ENCODE assay signal across 11 cellular contexts in the genomic region with DNA sequence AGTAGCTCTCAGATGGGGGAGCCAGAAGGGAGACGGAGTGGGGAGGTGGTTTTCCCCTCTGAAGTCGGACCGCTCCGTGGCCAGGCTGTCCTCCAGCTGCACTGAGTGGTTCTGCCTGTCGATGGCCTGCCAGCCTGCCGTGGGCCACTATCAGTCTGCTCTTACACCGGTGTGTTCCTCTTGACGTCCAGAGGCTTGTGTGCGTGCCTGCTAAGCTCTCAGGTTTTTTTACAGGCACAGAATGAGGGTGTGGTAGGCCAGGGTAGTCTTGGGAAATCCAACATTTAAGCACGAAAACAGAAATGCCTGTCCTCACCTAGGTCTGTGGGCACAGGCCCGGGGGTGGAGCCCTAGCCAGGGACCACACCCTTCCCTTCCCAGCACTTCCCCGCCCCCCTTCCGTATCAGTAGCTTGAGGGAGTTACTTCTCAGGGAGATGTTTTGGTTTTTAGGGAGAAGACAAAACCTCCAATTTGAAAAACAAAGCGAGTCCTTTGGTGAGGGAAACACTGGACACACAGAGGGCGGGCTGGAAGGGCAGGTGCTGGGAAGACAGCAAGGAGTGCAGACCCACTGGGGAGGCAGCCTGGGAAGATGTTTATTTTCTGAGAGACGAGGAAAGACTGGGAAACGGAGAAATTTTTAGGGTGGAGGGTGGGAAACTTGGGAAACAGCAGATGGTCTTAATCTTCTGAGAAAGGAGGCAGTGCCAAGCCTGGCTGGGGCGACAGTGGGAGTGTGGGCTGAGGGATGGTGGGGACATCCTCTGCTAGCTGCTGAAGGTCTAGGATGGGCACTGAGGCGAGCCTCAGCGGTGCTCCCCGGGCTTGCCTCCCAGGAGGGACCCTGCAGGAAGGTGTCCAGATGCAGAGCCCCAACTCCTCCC.
DNase-seq lines count a peak whose midpoint lies in the region; ATAC-seq, FAIRE-seq and TF ChIP-seq lines count a peak whose summit lies in the region.
"Had no signal": no experiment of that assay in that cellular context is flagged by ENCODE, and none has a peak within 500 bp of the region (broad histone marks: within the 10 kb centered on the region; RNA-seq: fewer than 3 reads in every experiment).

No MANE protein-coding gene starts in this region.

- no peaks in the 10 kb centered on the region for H3K9me1 ChIP-seq in endothelial cell of umbilical vein (replicated peaks; ENCODE audit: control insufficient read depth, extremely low read depth, insufficient read depth, low read length)

- H3K79me2 ChIP-seq in endothelial cell of umbilical vein (ENCODE audit: control insufficient read depth, insufficient read depth, low read length), result no peaks in the 10 kb centered on the region

- H3K27ac ChIP-seq in breast epithelium (peak overlapping the region in 1 of 2 donors; percentile 82), endothelial cell of umbilical vein (ENCODE audit: insufficient read depth, low read depth, low read length) (no peak overlapping the region), aorta (ENCODE audit: low read depth in 1 of 2, low read length in 2 of 2) (no peak overlapping the region)

- peak overlapping the region; percentile 14 for H2AFZ ChIP-seq in endothelial cell of umbilical vein (ENCODE audit: low read depth, low read length)

- DNase-seq in MCF 10A (ENCODE audit: unreplicated experiment), result peak; percentile 88
- no peak for DNase-seq in breast epithelium (ENCODE audit: low spot score in 2 of 2)
- no peak for DNase-seq in endothelial cell of umbilical vein (ENCODE audit: low read depth, low spot score)
- DNase-seq in mesothelial cell of epicardium (ENCODE audit: low spot score in 2 of 2, unreplicated experiment in 2 of 2), result no peak
- DNase-seq in aorta, result no peak
- no peak for DNase-seq in activated CD4-positive, alpha-beta T cell treated with anti-CD3 and anti-CD28 coated beads for 36 hours
- DNase-seq: activated naive CD4-positive, alpha-beta T cell treated with anti-CD3 and anti-CD28 coated beads for 36 hours; NCI-H1105; stimulated activated naive CD8-positive, alpha-beta T cell treated with anti-CD3 and anti-CD28 coated beads, Interleukin-15, amount 100 ng/mL, for 72 hours had no signal

- dilution Hi-C loops in endothelial cell of umbilical vein (cut with MboI; ENCODE audit: extremely low pct_ligation_motif_present, low sequenced_read_pairs), result no loop called here

- H3K27ac Mint-ChIP-seq in MCF 10A (ENCODE audit: low read depth, unreplicated experiment), result peak overlapping the region; percentile 97
- peak overlapping the region; percentile 67 for H3K27ac Mint-ChIP-seq in mesothelial cell of epicardium
- H3K27ac Mint-ChIP-seq in activated CD4-positive, alpha-beta T cell treated with anti-CD3 and anti-CD28 coated beads for 36 hours, result no peak overlapping the region
- H3K27ac Mint-ChIP-seq: activated naive CD4-positive, alpha-beta T cell treated with anti-CD3 and anti-CD28 coated beads for 36 hours had no signal

- peak overlapping the region; percentile 65 for H3K4me3 Mint-ChIP-seq in MCF 10A (ENCODE audit: unreplicated experiment)
- H3K4me3 Mint-ChIP-seq in mesothelial cell of epicardium, result no peak overlapping the region
- no peak overlapping the region for H3K4me3 Mint-ChIP-seq in activated CD4-positive, alpha-beta T cell treated with anti-CD3 and anti-CD28 coated beads for 36 hours
- H3K4me3 Mint-ChIP-seq: activated naive CD4-positive, alpha-beta T cell treated with anti-CD3 and anti-CD28 coated beads for 36 hours; stimulated activated naive CD8-positive, alpha-beta T cell treated with anti-CD3 and anti-CD28 coated beads, Interleukin-15, amount 100 ng/mL, for 72 hours had no signal

- H3K9me3 ChIP-seq in breast epithelium, result no peaks in the 10 kb centered on the region
- H3K9me3 ChIP-seq in endothelial cell of umbilical vein (replicated peaks; ENCODE audit: control insufficient read depth, insufficient read depth, low read length), result no peaks in the 10 kb centered on the region
- H3K9me3 ChIP-seq in aorta (ENCODE audit: control insufficient read depth, low read length), result peaks cover 4% of the 10 kb centered on the region

- peaks cover 0 to 4% of the 10 kb centered on the region in 2 donors for H3K4me1 ChIP-seq in breast epithelium
- peaks cover 20% of the 10 kb centered on the region for H3K4me1 ChIP-seq in endothelial cell of umbilical vein (ENCODE audit: control insufficient read depth, extremely low read depth, insufficient read depth, low read length)
- H3K4me1 ChIP-seq in aorta (ENCODE audit: control insufficient read depth in 1 of 2, insufficient read depth in 2 of 2, low read length in 2 of 2), result peaks cover 2 to 3% of the 10 kb centered on the region in 2 donors

- no peak for TF ChIP-seq CTCF in MCF 10A (IDR thresholded peaks at IDR 0.05; ENCODE audit: unreplicated experiment)
- no peak for TF ChIP-seq CTCF in breast epithelium (IDR thresholded peaks at IDR 0.05)
- TF ChIP-seq CTCF in endothelial cell of umbilical vein (IDR thresholded peaks at IDR 0.05; ENCODE audit: extremely low read depth in 1 of 2, insufficient read depth in 1 of 2, low read depth in 1 of 2, low read length in 2 of 2), result no peak
- no peak for TF ChIP-seq CTCF in mesothelial cell of epicardium (IDR thresholded peaks at IDR 0.05; ENCODE audit: unreplicated experiment)

- no TSS peak for BruUV-seq in MCF 10A (replicated peaks; lab: Mats Ljungman, UMichigan)
- BruUV-seq in endothelial cell of umbilical vein (replicated peaks; lab: Mats Ljungman, UMichigan), result no TSS peak

- no peak overlapping the region for H3K4me3 ChIP-seq in breast epithelium
- no peak overlapping the region for H3K4me3 ChIP-seq in endothelial cell of umbilical vein (replicated peaks in 1 of 3; ENCODE audit: insufficient read depth in 1 of 3, low read depth in 1 of 3, low read length in 3 of 3)
- no peak overlapping the region for H3K4me3 ChIP-seq in aorta (ENCODE audit: low read length in 2 of 2)

- H3K27me3 Mint-ChIP-seq in MCF 10A (ENCODE audit: insufficient read depth, unreplicated experiment), result no peaks in the 10 kb centered on the region
- H3K27me3 Mint-ChIP-seq in mesothelial cell of epicardium (ENCODE audit: low read depth), result peaks cover 8% of the 10 kb centered on the region
- H3K27me3 Mint-ChIP-seq in activated CD4-positive, alpha-beta T cell treated with anti-CD3 and anti-CD28 coated beads for 36 hours, result peaks cover 7% of the 10 kb centered on the region

- no peaks in the 10 kb centered on the region for H3K36me3 Mint-ChIP-seq in MCF 10A (ENCODE audit: insufficient read depth, unreplicated experiment)
- H3K36me3 Mint-ChIP-seq in mesothelial cell of epicardium, result peaks cover 7% of the 10 kb centered on the region
- H3K36me3 Mint-ChIP-seq in activated CD4-positive, alpha-beta T cell treated with anti-CD3 and anti-CD28 coated beads for 36 hours (ENCODE audit: low read depth), result no peaks in the 10 kb centered on the region

- TF ChIP-seq POLR2A in breast epithelium (IDR thresholded peaks at IDR 0.05), result no peak
- no peak for TF ChIP-seq POLR2A in endothelial cell of umbilical vein (IDR thresholded peaks at IDR 0.05; ENCODE audit: low read depth, low read length)

- H3K4me1 Mint-ChIP-seq in MCF 10A (ENCODE audit: insufficient read depth, unreplicated experiment), result peaks cover 42% of the 10 kb centered on the region
- H3K4me1 Mint-ChIP-seq in mesothelial cell of epicardium, result peaks cover 43% of the 10 kb centered on the region
- H3K4me1 Mint-ChIP-seq in activated CD4-positive, alpha-beta T cell treated with anti-CD3 and anti-CD28 coated beads for 36 hours, result peaks cover 2% of the 10 kb centered on the region

- no peak overlapping the region for H3K9ac ChIP-seq in endothelial cell of umbilical vein (replicated peaks; ENCODE audit: extremely low read depth, insufficient read depth, low read length)

- H4K20me1 ChIP-seq in endothelial cell of umbilical vein (replicated peaks; ENCODE audit: control insufficient read depth, extremely low read depth, insufficient read depth, low read length), result no peaks in the 10 kb centered on the region

- no peaks in the 10 kb centered on the region for H3K27me3 ChIP-seq in breast epithelium
- no peaks in the 10 kb centered on the region for H3K27me3 ChIP-seq in endothelial cell of umbilical vein (ENCODE audit: control insufficient read depth in 2 of 2, insufficient read depth in 2 of 2, low read length in 2 of 2)
- no peaks in the 10 kb centered on the region for H3K27me3 ChIP-seq in aorta (ENCODE audit: control insufficient read depth in 1 of 2, insufficient read depth in 2 of 2, low read length in 1 of 2)

- WGBS in aorta, 2 donors, result 57 to 61% methylated on average over 21 of the region's 21 CpGs

- H3K9me3 Mint-ChIP-seq in MCF 10A (ENCODE audit: unreplicated experiment), result no peaks in the 10 kb centered on the region
- peaks cover 17% of the 10 kb centered on the region for H3K9me3 Mint-ChIP-seq in mesothelial cell of epicardium
- H3K9me3 Mint-ChIP-seq in activated CD4-positive, alpha-beta T cell treated with anti-CD3 and anti-CD28 coated beads for 36 hours (ENCODE audit: low read depth), result peaks cover 5% of the 10 kb centered on the region

- ATAC-seq in aorta (ENCODE audit: low FRiP score) (peak; percentile 22), GM18511 (IDR thresholded peaks at IDR 0.05; ENCODE audit: unreplicated experiment) (no peak), HG03469 (IDR thresholded peaks at IDR 0.05; ENCODE audit: unreplicated experiment) (no peak)
- ATAC-seq in activated CD4-positive, alpha-beta T cell treated with anti-CD3 and anti-CD28 coated beads for 36 hours, result no peak

- CTCF ChIA-PET in MCF 10A (lab: Yijun Ruan, JAX), result interaction anchor here (0.5 to 1.9 kb wide), 8 partner anchors 16 to 867 kb away, joined by 3 to 11 read pairs (median 4); no protein-coding TSS in a partner anchor
- CTCF ChIA-PET in endothelial cell of umbilical vein (lab: Charles Lee), result interaction anchor here (1.3 to 2.5 kb wide), 2 partner anchors 11 to 18 kb away, joined by 3 to 66 read pairs; no protein-coding TSS in a partner anchor
- CTCF ChIA-PET in activated CD4-positive, alpha-beta T cell treated with anti-CD3 and anti-CD28 coated beads for 36 hours (lab: Charles Lee), result interaction anchor here (1.7 to 3.7 kb wide), 3 partner anchors 18 to 549 kb away, joined by 9 to 18 read pairs (median 9); no protein-coding TSS in a partner anchor

- H3K36me3 ChIP-seq in breast epithelium (no peaks in the 10 kb centered on the region), endothelial cell of umbilical vein (ENCODE audit: control insufficient read depth in 2 of 2, extremely low read depth in 1 of 2, insufficient read depth in 2 of 2, low read length in 2 of 2) (no peaks in the 10 kb centered on the region), aorta (ENCODE audit: control insufficient read depth in 1 of 2, insufficient read depth in 2 of 2, low read length in 1 of 2) (no peaks in the 10 kb centered on the region)

- POLR2A ChIA-PET in MCF 10A (lab: Yijun Ruan, JAX) (interaction anchor here (0.6 to 3.0 kb wide), 31 partner anchors 8 to 893 kb away, joined by 3 to 22 read pairs (median 4); partner anchors contain the start of genes DSP and RREB1), endothelial cell of umbilical vein (lab: Charles Lee) (no interaction called here)
- POLR2A ChIA-PET in activated CD4-positive, alpha-beta T cell treated with anti-CD3 and anti-CD28 coated beads for 36 hours (lab: Charles Lee), result no interaction called here

- intact Hi-C loops in MCF 10A (cut with micrococcal nuclease) (loop anchor here (1.0 to 2.0 kb wide), 2 partner anchors 8 to 18 kb away; no protein-coding TSS in a partner anchor), breast epithelium (cut with DNase I; ENCODE audit: low total_unique reads) (no loop called here), endothelial cell of umbilical vein (cut with micrococcal nuclease) (loop anchor here (5.0 kb wide), 1 partner anchor 92 kb away; no protein-coding TSS in a partner anchor), aorta (cut with DNase I) (no loop called here)
- intact Hi-C loops in activated CD4-positive, alpha-beta T cell treated with anti-CD3 and anti-CD28 coated beads for 36 hours (cut with DNase I, micrococcal nuclease), result no loop called here

- no peak overlapping the region for H3K4me2 ChIP-seq in endothelial cell of umbilical vein (ENCODE audit: insufficient read depth, low read length)

- no peak for FAIRE-seq in endothelial cell of umbilical vein (lab: Jason Lieb, UNC)

Comparison
In these comparisons a context has a peak if more than half of its experiments do, and no peak if none do; other contexts are left out.
1. intact Hi-C loops: an anchor here in MCF 10A (1.0 to 2.0 kb wide) and endothelial cell of umbilical vein (5.0 kb wide); none called in breast epithelium, aorta and activated CD4-positive, alpha-beta T cell treated with anti-CD3 and anti-CD28 coated beads for 36 hours.